20 cellular contexts compared by ENCODE assay signal in the genomic region with DNA sequence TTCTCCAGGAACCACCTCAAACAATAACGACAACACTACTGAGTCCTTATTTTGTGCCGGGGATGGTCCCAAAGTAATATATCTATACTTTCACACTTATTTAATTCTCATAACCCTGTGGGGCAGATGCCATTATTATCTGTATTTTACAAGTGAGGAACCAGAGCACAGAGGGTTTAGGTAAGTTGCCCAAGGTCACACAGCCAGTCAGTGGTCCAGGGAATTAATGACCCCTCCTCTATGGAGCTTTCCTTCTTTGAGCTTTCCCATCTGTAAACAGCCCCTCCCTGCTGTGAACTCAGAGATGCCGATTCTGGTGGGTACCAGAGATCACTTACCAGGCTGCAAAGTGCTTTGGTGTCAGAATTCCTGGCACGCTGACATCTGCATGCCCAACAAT.
DNase-seq lines count a peak whose midpoint lies in the region; ATAC-seq, FAIRE-seq and TF ChIP-seq lines count a peak whose summit lies in the region.
"Had no signal": no experiment of that assay in that cellular context is flagged by ENCODE, and none has a peak within 500 bp of the region (broad histone marks: within the 10 kb centered on the region; RNA-seq: fewer than 3 reads in every experiment).

No MANE protein-coding gene starts in this region.

- TF ChIP-seq POLR2A in esophagus muscularis mucosa (IDR thresholded peaks at IDR 0.05; ENCODE audit: low read depth): no peak
- TF ChIP-seq POLR2A in vagina (IDR thresholded peaks at IDR 0.05): no peak
- no peak for TF ChIP-seq POLR2A in GM12891 (IDR thresholded peaks at IDR 0.05; ENCODE audit: low read depth, low read length)

- H3K36me3 ChIP-seq in esophagus muscularis mucosa (no peaks in the 10 kb centered on the region), muscle layer of duodenum (ENCODE audit: control insufficient read depth in 1 of 2, insufficient read depth in 2 of 2, low read length in 2 of 2) (no peaks in the 10 kb centered on the region), vagina (no peaks in the 10 kb centered on the region)

- H3K27me3 ChIP-seq in esophagus muscularis mucosa: no peaks in the 10 kb centered on the region
- H3K27me3 ChIP-seq in muscle layer of duodenum (ENCODE audit: low read depth, low read length): no peaks in the 10 kb centered on the region
- H3K27me3 ChIP-seq in vagina: no peaks in the 10 kb centered on the region

- TF ChIP-seq CTCF in esophagus muscularis mucosa (IDR thresholded peaks at IDR 0.05) (no peak), vagina (IDR thresholded peaks at IDR 0.05) (no peak)

- peaks cover 33 to 84% (median 68%) of the 10 kb centered on the region in 4 donors for H3K4me1 ChIP-seq in esophagus muscularis mucosa
- H3K4me1 ChIP-seq in muscle layer of duodenum (ENCODE audit: control insufficient read depth in 1 of 2, insufficient read depth in 2 of 2, low read length in 2 of 2): peaks cover 2 to 13% of the 10 kb centered on the region in 2 donors
- no peaks in the 10 kb centered on the region for H3K4me1 ChIP-seq in vagina

- H3K9me3 ChIP-seq in esophagus muscularis mucosa: no peaks in the 10 kb centered on the region
- H3K9me3 ChIP-seq in muscle layer of duodenum (ENCODE audit: control insufficient read depth in 1 of 2, low read length in 2 of 2): no peaks in the 10 kb centered on the region
- H3K9me3 ChIP-seq in vagina: no peaks in the 10 kb centered on the region

- intact Hi-C loops in left ventricle myocardium superior (cut with micrococcal nuclease): no loop called here
- intact Hi-C loops in left cardiac atrium (cut with DNase I): no loop called here
- intact Hi-C loops in esophagus muscularis mucosa (cut with DNase I): loop anchor here (5.0 kb wide), 1 partner anchor 93 kb away; no protein-coding TSS in a partner anchor
- intact Hi-C loops in vagina (cut with DNase I): no loop called here

- TF ChIP-seq EP300 in esophagus muscularis mucosa (IDR thresholded peaks at IDR 0.05): no peak

- FAIRE-seq in GM12891 (lab: Jason Lieb, UNC): no peak
- FAIRE-seq: D721Med had no signal

- 92% methylated on average over 4 of the region's 4 CpGs for WGBS in esophagus muscularis mucosa

- DNase-seq in left ventricle myocardium superior (no peak), left cardiac atrium (no peak), esophagus muscularis mucosa (ENCODE audit: extremely low spot score) (no peak), vagina (ENCODE audit: extremely low spot score in 2 of 2) (no peak), GM12891 (ENCODE audit: insufficient read length, low spot score) (no peak)
- DNase-seq: AML-193, DMS53, GDM1, H9, IMR-90, NCI-H1105 treated with DMSO at 0.1 percent for 48 hours, NCI-H2029 treated with DMSO at 0.1 percent for 48 hours, NCI-H2171, NCI-H345, NCI-H524 had no signal

- peak overlapping the region; percentile 70 to 79 (median 75) for H3K27ac ChIP-seq in esophagus muscularis mucosa (replicated peaks in 1 of 4)
- peak overlapping the region; percentile 14 for H3K27ac ChIP-seq in muscle layer of duodenum (ENCODE audit: low read length)
- peak overlapping the region; percentile 30 for H3K27ac ChIP-seq in vagina

- H3K4me3 ChIP-seq in esophagus muscularis mucosa (no peak overlapping the region), muscle layer of duodenum (ENCODE audit: low read depth in 1 of 2, low read length in 2 of 2) (peak overlapping the region in 1 of 2 donors; percentile 17), vagina (no peak overlapping the region)

- ATAC-seq in left ventricle myocardium superior: peak; percentile 12
- no peak for ATAC-seq in left cardiac atrium
- ATAC-seq in HG02642 (IDR thresholded peaks at IDR 0.05; ENCODE audit: poor library complexity, unreplicated experiment): no peak
- ATAC-seq in HG02884 (IDR thresholded peaks at IDR 0.05; ENCODE audit: unreplicated experiment): no peak
- ATAC-seq: SK-N-SH treated with all-trans-retinoic acid at 6 μM for 48 hours had no signal

TF ChIP-seq in GM12891, 5 proteins besides CTCF, POLR2A, EP300 and RAD21:
- TF ChIP-seq POU2F2 (IDR thresholded peaks at IDR 0.05; ENCODE audit: low read depth, low read length) (no peak), TAF1 (IDR thresholded peaks at IDR 0.05; ENCODE audit: low read depth, low read length) (no peak), POLR2AphosphoS5 (IDR thresholded peaks at IDR 0.05; ENCODE audit: low read depth, low read length) (no peak), PAX5 (IDR thresholded peaks at IDR 0.05; ENCODE audit: insufficient read depth, low read length, severe bottlenecking) (no peak), SPI1 (IDR thresholded peaks at IDR 0.05; ENCODE audit: low read depth, low read length) (no peak)

Comparison
In these comparisons a context has a peak if more than half of its experiments do, and no peak if none do; other contexts are left out.
1. H3K27ac ChIP-seq: peak in every context shown above with its lines; median percentile 75 in esophagus muscularis mucosa; 30 in vagina; 14 in muscle layer of duodenum.